ENCODE assay signal across 7 cellular contexts in the genomic region with DNA sequence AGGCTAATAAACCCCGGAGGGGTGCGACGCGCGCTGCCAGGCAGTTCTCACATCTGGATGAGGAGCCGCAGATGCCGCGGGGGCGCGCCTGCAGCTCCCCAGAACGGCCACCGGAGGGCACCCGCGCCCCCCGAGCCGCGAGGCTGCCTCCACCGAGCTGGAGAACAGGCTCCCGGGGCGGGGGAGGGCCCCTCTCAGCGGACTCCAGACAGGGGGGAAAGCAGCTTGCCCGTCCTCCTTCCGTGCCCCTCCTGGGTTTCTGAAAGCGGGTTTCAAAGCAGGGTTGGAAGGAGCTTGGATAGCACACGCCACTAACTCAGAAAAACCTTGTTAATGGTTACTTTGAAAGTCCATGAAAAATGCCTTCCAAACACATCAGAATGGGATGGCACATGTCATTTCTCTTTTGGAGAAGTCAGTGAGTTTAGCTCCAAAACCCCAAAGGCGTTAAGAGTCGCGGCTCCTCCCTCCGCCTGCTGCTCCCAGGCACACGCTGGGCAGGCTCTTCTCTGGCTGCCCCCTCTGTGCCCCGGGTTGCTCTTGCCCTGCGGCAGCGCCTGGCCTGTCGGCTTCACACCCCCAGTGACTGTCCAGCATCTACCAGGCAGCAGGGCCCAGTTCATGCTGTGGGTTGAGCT.
DNase-seq lines count a peak whose midpoint lies in the region; ATAC-seq and TF ChIP-seq lines count a peak whose summit lies in the region.

No MANE protein-coding gene starts in this region.

- H3K4me3 ChIP-seq in HL-60 (replicated peaks; ENCODE audit: insufficient read depth, low read length), result no peak overlapping the region
- peak overlapping the region in 2 of 4 experiments; percentile 44 for H3K4me3 ChIP-seq in fibroblast of lung (replicated peaks in 1 of 4; ENCODE audit: control extremely low read depth in 1 of 4, insufficient read depth in 1 of 4, low read depth in 3 of 4, low read length in 4 of 4)
- no peak overlapping the region for H3K4me3 ChIP-seq in neutrophil (ENCODE audit: low read depth in 1 of 2, low read length in 1 of 2)

- H3K9ac ChIP-seq in fibroblast of lung (ENCODE audit: insufficient read depth, low read length), result no peak overlapping the region

- peak overlapping the region; percentile 22 for H2AFZ ChIP-seq in fibroblast of lung (ENCODE audit: low read length)

- H3K27ac ChIP-seq in HL-60 (replicated peaks) (no peak overlapping the region), fibroblast of lung (ENCODE audit: insufficient read depth, low read length) (no peak overlapping the region), neutrophil (no peak overlapping the region)

- peak; percentile 62 for DNase-seq in EH (ENCODE audit: low read depth)
- DNase-seq in HL-60 (ENCODE audit: low read depth in 1 of 2, low spot score in 1 of 2), result no peak
- DNase-seq in SW480 (ENCODE audit: low spot score), result peak; percentile 20
- peak; percentile 42 to 48 for DNase-seq in fibroblast of lung (ENCODE audit: low read depth in 2 of 2)
- no peak for DNase-seq in effector CD8-positive, alpha-beta T cell (lab: John Stamatoyannopoulos, UW)

- ATAC-seq in GM19372 (IDR thresholded peaks at IDR 0.05; ENCODE audit: low read depth, unreplicated experiment), result peak; percentile 78

- H3K27me3 ChIP-seq in HL-60 (ENCODE audit: insufficient read depth, poor library complexity, severe bottlenecking) (no peaks in the 10 kb centered on the region), fibroblast of lung (ENCODE audit: control insufficient read depth, insufficient read depth, low read length) (peaks cover 3% of the 10 kb centered on the region), neutrophil (peaks cover 44% of the 10 kb centered on the region)

- H3K4me2 ChIP-seq in fibroblast of lung (ENCODE audit: extremely low read depth, insufficient read depth, low read length), result peak overlapping the region; percentile 55

- H3K79me2 ChIP-seq in fibroblast of lung (ENCODE audit: control insufficient read depth, insufficient read depth, low read length), result no peaks in the 10 kb centered on the region

- H3K9me3 ChIP-seq in fibroblast of lung (ENCODE audit: control insufficient read depth, insufficient read depth, low read depth, low read length), result no peaks in the 10 kb centered on the region
- H3K9me3 ChIP-seq in neutrophil, result no peaks in the 10 kb centered on the region

- H3K36me3 ChIP-seq in fibroblast of lung (ENCODE audit: control insufficient read depth, insufficient read depth, low read length) (no peaks in the 10 kb centered on the region), neutrophil (no peaks in the 10 kb centered on the region)

- TF ChIP-seq CTCF in HL-60 (IDR thresholded peaks at IDR 0.05; ENCODE audit: insufficient read depth, low read length) (peak; percentile 36), fibroblast of lung (conservative IDR thresholded peaks at IDR 0.05 in 1 of 2, IDR thresholded peaks at IDR 0.05 in 1 of 2; ENCODE audit: low read depth in 1 of 2, low read length in 2 of 2) (peak; percentile 72 to 88), neutrophil (IDR thresholded peaks at IDR 0.05) (peak; percentile 15)

- H3K4me1 ChIP-seq in fibroblast of lung (ENCODE audit: control insufficient read depth, extremely low read depth, insufficient read depth, low read length) (no peaks in the 10 kb centered on the region), neutrophil (ENCODE audit: control insufficient read depth in 1 of 2, insufficient read depth in 1 of 2, low read depth in 1 of 2, low read length in 1 of 2) (no peaks in the 10 kb centered on the region)

- H4K20me1 ChIP-seq in fibroblast of lung (ENCODE audit: control insufficient read depth, extremely low read depth, insufficient read depth, low read length), result no peaks in the 10 kb centered on the region

Comparison
In these comparisons a context has a peak if more than half of its experiments do, and no peak if none do; other contexts are left out.
1. DNase-seq: peak in EH (single experiment), SW480 (single experiment) and fibroblast of lung (2 of 2); none in HL-60 (0 of 2) and effector CD8-positive, alpha-beta T cell (single experiment).
2. CTCF ChIP-seq: peak in every context shown above with its lines; median percentile 80 in fibroblast of lung; 36 in HL-60; 15 in neutrophil.